ENCODE assay signal across 1 cellular context in the genomic region with DNA sequence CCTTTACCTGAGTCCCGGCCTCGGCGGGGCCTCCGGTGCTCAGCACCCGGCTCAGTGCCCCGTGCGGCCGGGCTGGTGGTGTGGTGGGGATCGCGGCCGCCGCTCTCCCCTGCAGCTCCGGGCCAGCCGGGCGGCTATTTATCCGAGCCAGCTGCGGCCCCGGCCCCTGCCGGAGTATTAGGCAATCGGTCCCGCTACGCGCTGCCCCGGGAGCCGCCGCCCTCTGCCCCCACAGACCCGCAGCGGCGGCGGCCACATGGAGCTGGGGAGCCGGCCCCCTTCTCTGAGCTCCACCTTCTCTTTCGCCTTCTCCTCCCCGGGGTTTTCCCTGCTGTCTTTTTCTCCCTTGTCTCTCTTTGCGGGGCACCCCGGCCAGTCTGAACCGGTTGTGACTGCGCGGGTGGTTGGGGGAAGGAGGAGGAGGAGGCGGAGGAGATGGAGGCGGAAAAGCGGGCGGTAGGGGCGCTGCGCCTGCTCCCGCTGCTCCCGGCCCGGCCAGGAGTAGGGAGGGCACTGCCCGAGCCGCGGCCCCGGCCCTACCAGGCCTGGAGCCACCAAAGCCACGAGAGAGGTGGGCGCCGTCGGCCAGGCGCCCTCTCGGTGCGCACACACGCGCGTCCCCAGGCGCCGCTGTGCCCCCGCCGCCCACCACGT.
TF ChIP-seq lines count a peak whose summit lies in the region.

A gene with protein sequence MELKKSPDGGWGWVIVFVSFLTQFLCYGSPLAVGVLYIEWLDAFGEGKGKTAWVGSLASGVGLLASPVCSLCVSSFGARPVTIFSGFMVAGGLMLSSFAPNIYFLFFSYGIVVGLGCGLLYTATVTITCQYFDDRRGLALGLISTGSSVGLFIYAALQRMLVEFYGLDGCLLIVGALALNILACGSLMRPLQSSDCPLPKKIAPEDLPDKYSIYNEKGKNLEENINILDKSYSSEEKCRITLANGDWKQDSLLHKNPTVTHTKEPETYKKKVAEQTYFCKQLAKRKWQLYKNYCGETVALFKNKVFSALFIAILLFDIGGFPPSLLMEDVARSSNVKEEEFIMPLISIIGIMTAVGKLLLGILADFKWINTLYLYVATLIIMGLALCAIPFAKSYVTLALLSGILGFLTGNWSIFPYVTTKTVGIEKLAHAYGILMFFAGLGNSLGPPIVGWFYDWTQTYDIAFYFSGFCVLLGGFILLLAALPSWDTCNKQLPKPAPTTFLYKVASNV (minus strand): TSS at position 379 of the 654 bp plus-strand sequence. CDS start 25,559 bp downstream, outside the sequence.

TF ChIP-seq in WTC11, 78 proteins besides CTCF, POLR2A, EP300 and RAD21 (continued from another document and continues in another):
- TF ChIP-seq, protein P1, sequence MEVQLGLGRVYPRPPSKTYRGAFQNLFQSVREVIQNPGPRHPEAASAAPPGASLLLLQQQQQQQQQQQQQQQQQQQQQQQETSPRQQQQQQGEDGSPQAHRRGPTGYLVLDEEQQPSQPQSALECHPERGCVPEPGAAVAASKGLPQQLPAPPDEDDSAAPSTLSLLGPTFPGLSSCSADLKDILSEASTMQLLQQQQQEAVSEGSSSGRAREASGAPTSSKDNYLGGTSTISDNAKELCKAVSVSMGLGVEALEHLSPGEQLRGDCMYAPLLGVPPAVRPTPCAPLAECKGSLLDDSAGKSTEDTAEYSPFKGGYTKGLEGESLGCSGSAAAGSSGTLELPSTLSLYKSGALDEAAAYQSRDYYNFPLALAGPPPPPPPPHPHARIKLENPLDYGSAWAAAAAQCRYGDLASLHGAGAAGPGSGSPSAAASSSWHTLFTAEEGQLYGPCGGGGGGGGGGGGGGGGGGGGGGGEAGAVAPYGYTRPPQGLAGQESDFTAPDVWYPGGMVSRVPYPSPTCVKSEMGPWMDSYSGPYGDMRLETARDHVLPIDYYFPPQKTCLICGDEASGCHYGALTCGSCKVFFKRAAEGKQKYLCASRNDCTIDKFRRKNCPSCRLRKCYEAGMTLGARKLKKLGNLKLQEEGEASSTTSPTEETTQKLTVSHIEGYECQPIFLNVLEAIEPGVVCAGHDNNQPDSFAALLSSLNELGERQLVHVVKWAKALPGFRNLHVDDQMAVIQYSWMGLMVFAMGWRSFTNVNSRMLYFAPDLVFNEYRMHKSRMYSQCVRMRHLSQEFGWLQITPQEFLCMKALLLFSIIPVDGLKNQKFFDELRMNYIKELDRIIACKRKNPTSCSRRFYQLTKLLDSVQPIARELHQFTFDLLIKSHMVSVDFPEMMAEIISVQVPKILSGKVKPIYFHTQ (CRISPR knock-in tag; IDR thresholded peaks at IDR 0.05), result no peak
- TF ChIP-seq, protein P2, sequence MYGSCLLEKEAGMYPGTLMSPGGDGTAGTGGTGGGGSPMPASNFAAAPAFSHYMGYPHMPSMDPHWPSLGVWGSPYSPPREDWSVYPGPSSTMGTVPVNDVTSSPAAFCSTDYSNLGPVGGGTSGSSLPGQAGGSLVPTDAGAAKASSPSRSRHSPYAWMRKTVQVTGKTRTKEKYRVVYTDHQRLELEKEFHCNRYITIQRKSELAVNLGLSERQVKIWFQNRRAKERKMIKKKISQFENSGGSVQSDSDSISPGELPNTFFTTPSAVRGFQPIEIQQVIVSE (CRISPR knock-in tag; IDR thresholded peaks at IDR 0.05; ENCODE audit: borderline replicate concordance), result no peak
- TF ChIP-seq SMAD3 (CRISPR knock-in tag; IDR thresholded peaks at IDR 0.05; ENCODE audit: borderline replicate concordance), result no peak
- no peak for TF ChIP-seq KAT7 (CRISPR knock-in tag; IDR thresholded peaks at IDR 0.05; ENCODE audit: borderline replicate concordance)
- TF ChIP-seq MYBL2 (CRISPR knock-in tag; IDR thresholded peaks at IDR 0.05), result peak; percentile 85
- no peak for TF ChIP-seq NFE2L1 (CRISPR knock-in tag; IDR thresholded peaks at IDR 0.05)
- TF ChIP-seq, protein P3, sequence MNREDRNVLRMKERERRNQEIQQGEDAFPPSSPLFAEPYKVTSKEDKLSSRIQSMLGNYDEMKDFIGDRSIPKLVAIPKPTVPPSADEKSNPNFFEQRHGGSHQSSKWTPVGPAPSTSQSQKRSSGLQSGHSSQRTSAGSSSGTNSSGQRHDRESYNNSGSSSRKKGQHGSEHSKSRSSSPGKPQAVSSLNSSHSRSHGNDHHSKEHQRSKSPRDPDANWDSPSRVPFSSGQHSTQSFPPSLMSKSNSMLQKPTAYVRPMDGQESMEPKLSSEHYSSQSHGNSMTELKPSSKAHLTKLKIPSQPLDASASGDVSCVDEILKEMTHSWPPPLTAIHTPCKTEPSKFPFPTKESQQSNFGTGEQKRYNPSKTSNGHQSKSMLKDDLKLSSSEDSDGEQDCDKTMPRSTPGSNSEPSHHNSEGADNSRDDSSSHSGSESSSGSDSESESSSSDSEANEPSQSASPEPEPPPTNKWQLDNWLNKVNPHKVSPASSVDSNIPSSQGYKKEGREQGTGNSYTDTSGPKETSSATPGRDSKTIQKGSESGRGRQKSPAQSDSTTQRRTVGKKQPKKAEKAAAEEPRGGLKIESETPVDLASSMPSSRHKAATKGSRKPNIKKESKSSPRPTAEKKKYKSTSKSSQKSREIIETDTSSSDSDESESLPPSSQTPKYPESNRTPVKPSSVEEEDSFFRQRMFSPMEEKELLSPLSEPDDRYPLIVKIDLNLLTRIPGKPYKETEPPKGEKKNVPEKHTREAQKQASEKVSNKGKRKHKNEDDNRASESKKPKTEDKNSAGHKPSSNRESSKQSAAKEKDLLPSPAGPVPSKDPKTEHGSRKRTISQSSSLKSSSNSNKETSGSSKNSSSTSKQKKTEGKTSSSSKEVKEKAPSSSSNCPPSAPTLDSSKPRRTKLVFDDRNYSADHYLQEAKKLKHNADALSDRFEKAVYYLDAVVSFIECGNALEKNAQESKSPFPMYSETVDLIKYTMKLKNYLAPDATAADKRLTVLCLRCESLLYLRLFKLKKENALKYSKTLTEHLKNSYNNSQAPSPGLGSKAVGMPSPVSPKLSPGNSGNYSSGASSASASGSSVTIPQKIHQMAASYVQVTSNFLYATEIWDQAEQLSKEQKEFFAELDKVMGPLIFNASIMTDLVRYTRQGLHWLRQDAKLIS (CRISPR knock-in tag; IDR thresholded peaks at IDR 0.05; ENCODE audit: borderline replicate concordance), result no peak
- TF ChIP-seq, protein P4, sequence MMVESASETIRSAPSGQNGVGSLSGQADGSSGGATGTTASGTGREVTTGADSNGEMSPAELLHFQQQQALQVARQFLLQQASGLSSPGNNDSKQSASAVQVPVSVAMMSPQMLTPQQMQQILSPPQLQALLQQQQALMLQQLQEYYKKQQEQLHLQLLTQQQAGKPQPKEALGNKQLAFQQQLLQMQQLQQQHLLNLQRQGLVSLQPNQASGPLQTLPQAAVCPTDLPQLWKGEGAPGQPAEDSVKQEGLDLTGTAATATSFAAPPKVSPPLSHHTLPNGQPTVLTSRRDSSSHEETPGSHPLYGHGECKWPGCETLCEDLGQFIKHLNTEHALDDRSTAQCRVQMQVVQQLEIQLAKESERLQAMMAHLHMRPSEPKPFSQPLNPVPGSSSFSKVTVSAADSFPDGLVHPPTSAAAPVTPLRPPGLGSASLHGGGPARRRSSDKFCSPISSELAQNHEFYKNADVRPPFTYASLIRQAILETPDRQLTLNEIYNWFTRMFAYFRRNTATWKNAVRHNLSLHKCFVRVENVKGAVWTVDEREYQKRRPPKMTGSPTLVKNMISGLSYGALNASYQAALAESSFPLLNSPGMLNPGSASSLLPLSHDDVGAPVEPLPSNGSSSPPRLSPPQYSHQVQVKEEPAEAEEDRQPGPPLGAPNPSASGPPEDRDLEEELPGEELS (CRISPR knock-in tag; IDR thresholded peaks at IDR 0.05), result no peak
- TF ChIP-seq MXD4 (CRISPR knock-in tag; IDR thresholded peaks at IDR 0.05; ENCODE audit: borderline replicate concordance), result no peak
- TF ChIP-seq, protein P5, sequence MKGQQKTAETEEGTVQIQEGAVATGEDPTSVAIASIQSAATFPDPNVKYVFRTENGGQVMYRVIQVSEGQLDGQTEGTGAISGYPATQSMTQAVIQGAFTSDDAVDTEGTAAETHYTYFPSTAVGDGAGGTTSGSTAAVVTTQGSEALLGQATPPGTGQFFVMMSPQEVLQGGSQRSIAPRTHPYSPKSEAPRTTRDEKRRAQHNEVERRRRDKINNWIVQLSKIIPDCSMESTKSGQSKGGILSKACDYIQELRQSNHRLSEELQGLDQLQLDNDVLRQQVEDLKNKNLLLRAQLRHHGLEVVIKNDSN (CRISPR knock-in tag; IDR thresholded peaks at IDR 0.05), result no peak
- TF ChIP-seq, protein P6, sequence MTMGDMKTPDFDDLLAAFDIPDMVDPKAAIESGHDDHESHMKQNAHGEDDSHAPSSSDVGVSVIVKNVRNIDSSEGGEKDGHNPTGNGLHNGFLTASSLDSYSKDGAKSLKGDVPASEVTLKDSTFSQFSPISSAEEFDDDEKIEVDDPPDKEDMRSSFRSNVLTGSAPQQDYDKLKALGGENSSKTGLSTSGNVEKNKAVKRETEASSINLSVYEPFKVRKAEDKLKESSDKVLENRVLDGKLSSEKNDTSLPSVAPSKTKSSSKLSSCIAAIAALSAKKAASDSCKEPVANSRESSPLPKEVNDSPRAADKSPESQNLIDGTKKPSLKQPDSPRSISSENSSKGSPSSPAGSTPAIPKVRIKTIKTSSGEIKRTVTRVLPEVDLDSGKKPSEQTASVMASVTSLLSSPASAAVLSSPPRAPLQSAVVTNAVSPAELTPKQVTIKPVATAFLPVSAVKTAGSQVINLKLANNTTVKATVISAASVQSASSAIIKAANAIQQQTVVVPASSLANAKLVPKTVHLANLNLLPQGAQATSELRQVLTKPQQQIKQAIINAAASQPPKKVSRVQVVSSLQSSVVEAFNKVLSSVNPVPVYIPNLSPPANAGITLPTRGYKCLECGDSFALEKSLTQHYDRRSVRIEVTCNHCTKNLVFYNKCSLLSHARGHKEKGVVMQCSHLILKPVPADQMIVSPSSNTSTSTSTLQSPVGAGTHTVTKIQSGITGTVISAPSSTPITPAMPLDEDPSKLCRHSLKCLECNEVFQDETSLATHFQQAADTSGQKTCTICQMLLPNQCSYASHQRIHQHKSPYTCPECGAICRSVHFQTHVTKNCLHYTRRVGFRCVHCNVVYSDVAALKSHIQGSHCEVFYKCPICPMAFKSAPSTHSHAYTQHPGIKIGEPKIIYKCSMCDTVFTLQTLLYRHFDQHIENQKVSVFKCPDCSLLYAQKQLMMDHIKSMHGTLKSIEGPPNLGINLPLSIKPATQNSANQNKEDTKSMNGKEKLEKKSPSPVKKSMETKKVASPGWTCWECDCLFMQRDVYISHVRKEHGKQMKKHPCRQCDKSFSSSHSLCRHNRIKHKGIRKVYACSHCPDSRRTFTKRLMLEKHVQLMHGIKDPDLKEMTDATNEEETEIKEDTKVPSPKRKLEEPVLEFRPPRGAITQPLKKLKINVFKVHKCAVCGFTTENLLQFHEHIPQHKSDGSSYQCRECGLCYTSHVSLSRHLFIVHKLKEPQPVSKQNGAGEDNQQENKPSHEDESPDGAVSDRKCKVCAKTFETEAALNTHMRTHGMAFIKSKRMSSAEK (CRISPR knock-in tag; IDR thresholded peaks at IDR 0.05; ENCODE audit: borderline replicate concordance), result no peak
- TF ChIP-seq CREB1 (CRISPR knock-in tag; IDR thresholded peaks at IDR 0.05), result no peak
- no peak for TF ChIP-seq RORB (CRISPR knock-in tag; IDR thresholded peaks at IDR 0.05)
- TF ChIP-seq, protein P7, sequence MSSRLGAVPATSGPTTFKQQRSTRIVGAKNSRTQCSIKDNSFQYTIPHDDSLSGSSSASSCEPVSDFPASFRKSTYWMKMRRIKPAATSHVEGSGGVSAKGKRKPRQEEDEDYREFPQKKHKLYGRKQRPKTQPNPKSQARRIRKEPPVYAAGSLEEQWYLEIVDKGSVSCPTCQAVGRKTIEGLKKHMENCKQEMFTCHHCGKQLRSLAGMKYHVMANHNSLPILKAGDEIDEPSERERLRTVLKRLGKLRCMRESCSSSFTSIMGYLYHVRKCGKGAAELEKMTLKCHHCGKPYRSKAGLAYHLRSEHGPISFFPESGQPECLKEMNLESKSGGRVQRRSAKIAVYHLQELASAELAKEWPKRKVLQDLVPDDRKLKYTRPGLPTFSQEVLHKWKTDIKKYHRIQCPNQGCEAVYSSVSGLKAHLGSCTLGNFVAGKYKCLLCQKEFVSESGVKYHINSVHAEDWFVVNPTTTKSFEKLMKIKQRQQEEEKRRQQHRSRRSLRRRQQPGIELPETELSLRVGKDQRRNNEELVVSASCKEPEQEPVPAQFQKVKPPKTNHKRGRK (CRISPR knock-in tag; IDR thresholded peaks at IDR 0.05; ENCODE audit: borderline replicate concordance), result no peak
- TF ChIP-seq ELF4 (CRISPR knock-in tag; IDR thresholded peaks at IDR 0.05; ENCODE audit: low read depth), result no peak
- TF ChIP-seq NR2C2 (CRISPR knock-in tag; IDR thresholded peaks at IDR 0.05), result no peak
- TF ChIP-seq ZNF232 (CRISPR knock-in tag; IDR thresholded peaks at IDR 0.05), result peak; percentile 48; the same call in 1 of the 2 replicates
- TF ChIP-seq, protein P8, sequence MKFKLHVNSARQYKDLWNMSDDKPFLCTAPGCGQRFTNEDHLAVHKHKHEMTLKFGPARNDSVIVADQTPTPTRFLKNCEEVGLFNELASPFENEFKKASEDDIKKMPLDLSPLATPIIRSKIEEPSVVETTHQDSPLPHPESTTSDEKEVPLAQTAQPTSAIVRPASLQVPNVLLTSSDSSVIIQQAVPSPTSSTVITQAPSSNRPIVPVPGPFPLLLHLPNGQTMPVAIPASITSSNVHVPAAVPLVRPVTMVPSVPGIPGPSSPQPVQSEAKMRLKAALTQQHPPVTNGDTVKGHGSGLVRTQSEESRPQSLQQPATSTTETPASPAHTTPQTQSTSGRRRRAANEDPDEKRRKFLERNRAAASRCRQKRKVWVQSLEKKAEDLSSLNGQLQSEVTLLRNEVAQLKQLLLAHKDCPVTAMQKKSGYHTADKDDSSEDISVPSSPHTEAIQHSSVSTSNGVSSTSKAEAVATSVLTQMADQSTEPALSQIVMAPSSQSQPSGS (CRISPR knock-in tag; IDR thresholded peaks at IDR 0.05; ENCODE audit: borderline replicate concordance, low read depth), result no peak
- TF ChIP-seq NR1H2 (CRISPR knock-in tag; IDR thresholded peaks at IDR 0.05), result no peak
- no peak for TF ChIP-seq TEAD4 (CRISPR knock-in tag; IDR thresholded peaks at IDR 0.05)
- no peak for TF ChIP-seq FOXK1 (CRISPR knock-in tag; IDR thresholded peaks at IDR 0.05)
- no peak for TF ChIP-seq IRF2 (CRISPR knock-in tag; IDR thresholded peaks at IDR 0.05; ENCODE audit: borderline replicate concordance, low read depth)
- no peak for TF ChIP-seq JAZF1 (CRISPR knock-in tag; IDR thresholded peaks at IDR 0.05)
- no peak for TF ChIP-seq ZNF317 (CRISPR knock-in tag; IDR thresholded peaks at IDR 0.05; ENCODE audit: borderline replicate concordance, low read depth)
- TF ChIP-seq SMAD4 (CRISPR knock-in tag; IDR thresholded peaks at IDR 0.05), result no peak
- TF ChIP-seq, protein P9, sequence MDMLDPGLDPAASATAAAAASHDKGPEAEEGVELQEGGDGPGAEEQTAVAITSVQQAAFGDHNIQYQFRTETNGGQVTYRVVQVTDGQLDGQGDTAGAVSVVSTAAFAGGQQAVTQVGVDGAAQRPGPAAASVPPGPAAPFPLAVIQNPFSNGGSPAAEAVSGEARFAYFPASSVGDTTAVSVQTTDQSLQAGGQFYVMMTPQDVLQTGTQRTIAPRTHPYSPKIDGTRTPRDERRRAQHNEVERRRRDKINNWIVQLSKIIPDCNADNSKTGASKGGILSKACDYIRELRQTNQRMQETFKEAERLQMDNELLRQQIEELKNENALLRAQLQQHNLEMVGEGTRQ (CRISPR knock-in tag; IDR thresholded peaks at IDR 0.05), result peak; percentile 39; the same call in 1 of the 2 replicates
- peak; percentile 62; the same call in 1 of the 2 replicates for TF ChIP-seq FOXP1 (CRISPR knock-in tag; IDR thresholded peaks at IDR 0.05; ENCODE audit: borderline replicate concordance)
- TF ChIP-seq JUN (CRISPR knock-in tag; IDR thresholded peaks at IDR 0.05), result no peak
- peak; percentile 56 for TF ChIP-seq ZNF423 (CRISPR knock-in tag; IDR thresholded peaks at IDR 0.05)
- TF ChIP-seq EMX1 (CRISPR knock-in tag; IDR thresholded peaks at IDR 0.05), result no peak
- TF ChIP-seq SP1 (CRISPR knock-in tag; conservative IDR thresholded peaks at IDR 0.05), result peak; percentile 45; the same call in 1 of the 2 replicates
- TF ChIP-seq ZNF138 (CRISPR knock-in tag; conservative IDR thresholded peaks at IDR 0.05), result no peak
- TF ChIP-seq, protein P10, sequence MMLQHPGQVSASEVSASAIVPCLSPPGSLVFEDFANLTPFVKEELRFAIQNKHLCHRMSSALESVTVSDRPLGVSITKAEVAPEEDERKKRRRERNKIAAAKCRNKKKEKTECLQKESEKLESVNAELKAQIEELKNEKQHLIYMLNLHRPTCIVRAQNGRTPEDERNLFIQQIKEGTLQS (CRISPR knock-in tag; conservative IDR thresholded peaks at IDR 0.05), result no peak
- no peak for TF ChIP-seq CBFB (CRISPR knock-in tag; IDR thresholded peaks at IDR 0.05; ENCODE audit: low read depth)
